In genomic region chr13:30744056-30744684, GRCh38 we compare ENCODE assay signal across 8 cellular contexts. TPM values are rescaled to one million over a fixed set of nuclear protein-coding genes. Genes with fewer than 3 reads are reported as not detected.
DNase-seq lines count a peak whose midpoint lies in the region; ATAC-seq and TF ChIP-seq lines count a peak whose summit lies in the region.

No MANE protein-coding gene starts in this region.

- no peaks in the 10 kb centered on the region for H3K79me1 ChIP-seq in H9 (ENCODE audit: insufficient read depth, low read depth, low read length, poor library complexity, severe bottlenecking)

- H2BK12ac ChIP-seq in H9 (ENCODE audit: insufficient read length, low read depth, low read length): no peak overlapping the region

- no peak overlapping the region for H3K4me2 ChIP-seq in H9 (ENCODE audit: insufficient read depth, insufficient read length, low read length)

- no peak overlapping the region for H2BK5ac ChIP-seq in H9 (ENCODE audit: insufficient read length, low read length)

- no peak overlapping the region for H2BK15ac ChIP-seq in H9 (ENCODE audit: low read depth, low read length)

- no peaks in the 10 kb centered on the region for H3K23me2 ChIP-seq in H9 (ENCODE audit: insufficient read length, low read depth, low read length, poor library complexity, severe bottlenecking)

- no peak overlapping the region for H3K14ac ChIP-seq in H9 (ENCODE audit: insufficient read depth, low read length)

- H2AFZ ChIP-seq in H9 (ENCODE audit: low read length): no peak overlapping the region

- no peaks in the 10 kb centered on the region for H3K9me3 Mint-ChIP-seq in H9

- no peaks in the 10 kb centered on the region for H3K9me3 ChIP-seq in mucosa of rectum (ENCODE audit: control insufficient read depth in 2 of 2, low read length in 2 of 2)
- H3K9me3 ChIP-seq in H9 (ENCODE audit: control insufficient read depth, low read depth, low read length): no peaks in the 10 kb centered on the region

- H4K20me1 ChIP-seq in H9 (ENCODE audit: control insufficient read depth, insufficient read depth, insufficient read length): no peaks in the 10 kb centered on the region

- H4K5ac ChIP-seq in H9 (ENCODE audit: insufficient read length, low read depth, low read length): no peak overlapping the region

- H3K4me3 ChIP-seq in mucosa of rectum (ENCODE audit: low read length in 2 of 2): no peak overlapping the region

- H3T11ph ChIP-seq in H9 (ENCODE audit: low read length): no peak overlapping the region

- H2BK20ac ChIP-seq in H9 (ENCODE audit: low read depth, low read length, poor library complexity, severe bottlenecking): no peak overlapping the region

- peak; percentile 89 for DNase-seq in GM19240 (ENCODE audit: insufficient read length, low spot score)
- peak; percentile 93 for DNase-seq in SW480 (ENCODE audit: low spot score)
- DNase-seq in activated naive CD8-positive, alpha-beta T cell treated with anti-CD3 and anti-CD28 coated beads, Interleukin-2, amount 50 U/mL, for 16 hours (ENCODE audit: low read depth, low spot score): peak; percentile 61
- peak; percentile 83 for DNase-seq in stimulated activated naive CD8-positive, alpha-beta T cell treated with anti-CD3 and anti-CD28 coated beads, Interleukin-15, Interleukin-2, amounts not matched to agents 100 U/mL and 50 U/mL, for 24 hours
- no peak for DNase-seq in HUDEP-2 (lab: John Stamatoyannopoulos, UW; ENCODE audit: unreplicated experiment in 76 of 76)
- DNase-seq in H9: no peak

- H3K27ac Mint-ChIP-seq in H9: no peak overlapping the region

- peak; percentile 93 for ATAC-seq in HG03135 (IDR thresholded peaks at IDR 0.05; ENCODE audit: unreplicated experiment)
- peak; percentile 89 for ATAC-seq in stimulated activated naive CD8-positive, alpha-beta T cell treated with anti-CD3 and anti-CD28 coated beads, Interleukin-15, Interleukin-2, amounts not matched to agents 100 U/mL and 50 U/mL, for 24 hours

- H3K9ac ChIP-seq in mucosa of rectum (ENCODE audit: low read depth in 1 of 2, low read length in 2 of 2) (peak overlapping the region in 1 of 2 donors; percentile 47), H9 (ENCODE audit: extremely low read depth, insufficient read length, low read length) (no peak overlapping the region)

- H3K4me3 Mint-ChIP-seq in H9: no peak overlapping the region; a peak in 1 of 5 replicates

- H3K4ac ChIP-seq in H9 (ENCODE audit: low read depth, low read length): no peak overlapping the region

- H3K79me2 ChIP-seq in H9 (ENCODE audit: insufficient read depth, low read length): no peaks in the 10 kb centered on the region

- no peaks in the 10 kb centered on the region for H3K36me3 ChIP-seq in mucosa of rectum (ENCODE audit: control insufficient read depth in 2 of 2, insufficient read depth in 2 of 2, low read length in 2 of 2)

- WGBS in H9 (ENCODE audit: extremely low coverage, insufficient read length, low lambda C conversion rate): no CpG with 5 or more reads among the region's 7 CpGs

- H4K91ac ChIP-seq in H9 (ENCODE audit: insufficient read length, low read depth, low read length): no peak overlapping the region

- H2AK5ac ChIP-seq in H9 (ENCODE audit: insufficient read length, low read length): no peak overlapping the region

- peak overlapping the region; percentile 67 to 84 for H3K27ac ChIP-seq in mucosa of rectum (ENCODE audit: low read depth in 2 of 2, low read length in 2 of 2)
- no peak overlapping the region for H3K27ac ChIP-seq in H9 (ENCODE audit: insufficient read length, low read depth, low read length)

- no peak overlapping the region for H2BK120ac ChIP-seq in H9 (ENCODE audit: low read depth, low read length, poor library complexity, severe bottlenecking)

- no peak overlapping the region for H3K18ac ChIP-seq in H9 (ENCODE audit: insufficient read length, low read depth, low read length)

- H3K4me1 Mint-ChIP-seq in H9: peaks cover 21 to 22% of the 10 kb centered on the region in 2 experiments

- no peaks in the 10 kb centered on the region for H3K27me3 Mint-ChIP-seq in H9 (ENCODE audit: low read depth)

- no peak overlapping the region for H3K56ac ChIP-seq in H9 (ENCODE audit: insufficient read length, low read depth, low read length)

- TF ChIP-seq CTCF in H9 (conservative IDR thresholded peaks at IDR 0.05): no peak

- H3K4me1 ChIP-seq in mucosa of rectum (ENCODE audit: control insufficient read depth in 2 of 2, insufficient read depth in 2 of 2, low read length in 2 of 2) (peaks cover 34 to 37% of the 10 kb centered on the region in 2 donors), H9 (ENCODE audit: insufficient read depth, low read length) (no peaks in the 10 kb centered on the region; the same call in 1 of the 2 replicates)

- no peak overlapping the region for H3K23ac ChIP-seq in H9 (ENCODE audit: insufficient read length, low read depth, low read length)

- no peaks in the 10 kb centered on the region for H3K36me3 Mint-ChIP-seq in H9 (ENCODE audit: insufficient read depth in 1 of 3, low read depth in 3 of 3)

- no peak overlapping the region for H4K8ac ChIP-seq in H9 (replicated peaks; ENCODE audit: insufficient read length, low read depth, low read length)

- no peaks in the 10 kb centered on the region for H3K27me3 ChIP-seq in mucosa of rectum (ENCODE audit: control insufficient read depth in 2 of 2, insufficient read depth in 2 of 2, low read length in 2 of 2)
- no peaks in the 10 kb centered on the region for H3K27me3 ChIP-seq in H9 (ENCODE audit: insufficient read depth, low read length)

RNA-seq across cellular contexts. Expression of gene ALOX5AP, which starts 8.8 kb away (rescaled TPM):
- not detected in 2 replicates for total RNA-seq in H9 (2021)

Comparison
In these comparisons a context has a peak if more than half of its experiments do, and no peak if none do; other contexts are left out.
1. DNase-seq: peak in GM19240 (single experiment), SW480 (single experiment), activated naive CD8-positive, alpha-beta T cell treated with anti-CD3 and anti-CD28 coated beads, Interleukin-2, amount 50 U/mL, for 16 hours (single experiment) and stimulated activated naive CD8-positive, alpha-beta T cell treated with anti-CD3 and anti-CD28 coated beads, Interleukin-15, Interleukin-2, amounts not matched to agents 100 U/mL and 50 U/mL, for 24 hours (single experiment); none in HUDEP-2 (0 of 76) and H9 (single experiment).